Comparison of ENCODE assay signal across 8 cellular contexts in the genomic region with DNA sequence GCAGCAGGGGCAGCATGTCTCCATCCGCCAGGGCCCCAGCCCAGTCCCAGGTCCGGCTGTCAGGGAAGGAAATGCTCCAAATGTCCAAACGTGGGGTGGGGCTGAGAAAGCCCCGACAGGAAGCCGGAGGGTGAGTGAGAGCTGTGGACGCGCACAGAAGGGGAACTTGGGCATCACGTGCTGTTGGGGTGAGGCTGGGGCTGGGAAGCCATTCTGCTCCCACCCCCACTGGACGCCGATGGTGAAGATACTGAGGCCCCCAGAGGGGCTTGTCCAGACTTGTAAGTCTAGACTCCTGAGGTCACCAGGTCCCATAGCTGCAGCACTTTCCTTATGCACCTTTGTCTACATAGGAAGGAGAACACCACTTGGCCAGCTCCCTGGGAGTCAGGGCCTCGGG. TPM values are rescaled to one million over a fixed set of nuclear protein-coding genes. Genes with fewer than 3 reads are reported as not detected.
DNase-seq lines count a peak whose midpoint lies in the region; ATAC-seq and TF ChIP-seq lines count a peak whose summit lies in the region.
"Not testable (repeated sequence)": the region's sequence is repeated elsewhere in the genome, so short reads cannot be mapped to it uniquely, and the experiment has no call there.

A gene with protein sequence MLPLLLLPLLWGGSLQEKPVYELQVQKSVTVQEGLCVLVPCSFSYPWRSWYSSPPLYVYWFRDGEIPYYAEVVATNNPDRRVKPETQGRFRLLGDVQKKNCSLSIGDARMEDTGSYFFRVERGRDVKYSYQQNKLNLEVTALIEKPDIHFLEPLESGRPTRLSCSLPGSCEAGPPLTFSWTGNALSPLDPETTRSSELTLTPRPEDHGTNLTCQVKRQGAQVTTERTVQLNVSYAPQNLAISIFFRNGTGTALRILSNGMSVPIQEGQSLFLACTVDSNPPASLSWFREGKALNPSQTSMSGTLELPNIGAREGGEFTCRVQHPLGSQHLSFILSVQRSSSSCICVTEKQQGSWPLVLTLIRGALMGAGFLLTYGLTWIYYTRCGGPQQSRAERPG (minus strand): TSS at position 82 of the 400 bp plus-strand sequence. CDS start 66 bp downstream, at position 16.

- not testable (repeated sequence) for H3K36me3 ChIP-seq in upper lobe of right lung

- H3K27ac Mint-ChIP-seq in activated B cell treated with CpG ODN at 0.5 μM for 24 hours = peak within 1 kb of the TSS; percentile 84

- not testable (repeated sequence) for H3K9me3 Mint-ChIP-seq in activated B cell treated with CpG ODN at 0.5 μM for 24 hours

- not testable (repeated sequence) for H3K9me3 ChIP-seq in upper lobe of right lung

- peaks cover 18% of the 10 kb centered on the region for H3K36me3 Mint-ChIP-seq in activated B cell treated with CpG ODN at 0.5 μM for 24 hours (ENCODE audit: low read depth)

- peak within 1 kb of the TSS; percentile 83 for H3K4me3 Mint-ChIP-seq in activated B cell treated with CpG ODN at 0.5 μM for 24 hours

- TF ChIP-seq POLR2A in NB4 (IDR thresholded peaks at IDR 0.05; ENCODE audit: extremely low read depth, insufficient read length) = not testable (repeated sequence)

- not testable (repeated sequence) for TF ChIP-seq CTCF in NB4 (IDR thresholded peaks at IDR 0.05; ENCODE audit: low read depth, low read length); activated B cell treated with CpG ODN at 0.5 μM for 24 hours (IDR thresholded peaks at IDR 0.05); upper lobe of right lung (IDR thresholded peaks at IDR 0.05)

- H3K4me1 ChIP-seq in upper lobe of right lung = not testable (repeated sequence)

- ATAC-seq in GM19452 (IDR thresholded peaks at IDR 0.05; ENCODE audit: unreplicated experiment) = peak; percentile 53
- ATAC-seq in activated B cell treated with CpG ODN at 0.5 μM for 24 hours (ENCODE audit: low read depth) = peak; percentile 13
- ATAC-seq in left ventricle myocardium superior = peak; percentile 53
- peak; percentile 74 for ATAC-seq in sciatic nerve
- ATAC-seq in upper lobe of right lung = peak; percentile 75

- intact Hi-C loops in activated B cell treated with CpG ODN at 0.5 μM for 24 hours (cut with micrococcal nuclease) = loop anchor here (1.0 kb wide), 1 partner anchor 18 kb away; no protein-coding TSS in a partner anchor
- intact Hi-C loops in left ventricle myocardium superior (cut with micrococcal nuclease); sciatic nerve (cut with DNase I); upper lobe of right lung (cut with DNase I): not testable (repeated sequence)

- H3K27me3 Mint-ChIP-seq in activated B cell treated with CpG ODN at 0.5 μM for 24 hours = not testable (repeated sequence)

- not testable (repeated sequence) for H3K4me3 ChIP-seq in NB4 (ENCODE audit: low read depth, low read length); upper lobe of right lung

- CTCF ChIA-PET in activated B cell treated with CpG ODN at 0.5 μM for 24 hours (lab: Charles Lee) = not testable (repeated sequence)

- DNase-seq in GDM1 (lab: John Stamatoyannopoulos, UW) (peak; percentile 39), NB4 (ENCODE audit: low read depth) (peak; percentile 49), left ventricle myocardium superior (peak; percentile 29)
- DNase-seq in activated B cell treated with CpG ODN at 0.5 μM for 24 hours; mesenteric fat pad (ENCODE audit: low spot score); sciatic nerve (ENCODE audit: low spot score); upper lobe of right lung: not testable (repeated sequence)

- H3K27ac ChIP-seq in upper lobe of right lung = not testable (repeated sequence)

- POLR2A ChIA-PET in activated B cell treated with CpG ODN at 0.5 μM for 24 hours (lab: Charles Lee) = interaction anchor here (0.6 to 1.1 kb wide), 2 partner anchors 25 to 1681 kb away, joined by 4 to 7 read pairs; no protein-coding TSS in a partner anchor

- peaks cover 67% of the 10 kb centered on the region for H3K4me1 Mint-ChIP-seq in activated B cell treated with CpG ODN at 0.5 μM for 24 hours

- H3K27me3 ChIP-seq in upper lobe of right lung = not testable (repeated sequence)

RNA-seq across cellular contexts. Expression of the gene that starts here (rescaled TPM):
- total RNA-seq in activated B cell treated with CpG ODN at 0.5 μM for 24 hours (10.5 and 12.8 TPM in 2 replicates), left ventricle myocardium superior (0.94 TPM), mesenteric fat pad (12.5 TPM), sciatic nerve (4.1 TPM), upper lobe of right lung (11.8 TPM)

Comparison
In these comparisons a context has a peak if more than half of its experiments do, and no peak if none do; other contexts are left out.
1. Peak in DNase-seq and ATAC-seq in left ventricle myocardium superior; RNA of the gene not detected or under 1 TPM.
2. ATAC-seq: peak in every context shown above with its lines; median percentile 75 in upper lobe of right lung; 74 in sciatic nerve; 53 in GM19452; 53 in left ventricle myocardium superior; 13 in activated B cell treated with CpG ODN at 0.5 μM for 24 hours.